Comparison of ENCODE assay signal across 1 cellular context in the genomic region with DNA sequence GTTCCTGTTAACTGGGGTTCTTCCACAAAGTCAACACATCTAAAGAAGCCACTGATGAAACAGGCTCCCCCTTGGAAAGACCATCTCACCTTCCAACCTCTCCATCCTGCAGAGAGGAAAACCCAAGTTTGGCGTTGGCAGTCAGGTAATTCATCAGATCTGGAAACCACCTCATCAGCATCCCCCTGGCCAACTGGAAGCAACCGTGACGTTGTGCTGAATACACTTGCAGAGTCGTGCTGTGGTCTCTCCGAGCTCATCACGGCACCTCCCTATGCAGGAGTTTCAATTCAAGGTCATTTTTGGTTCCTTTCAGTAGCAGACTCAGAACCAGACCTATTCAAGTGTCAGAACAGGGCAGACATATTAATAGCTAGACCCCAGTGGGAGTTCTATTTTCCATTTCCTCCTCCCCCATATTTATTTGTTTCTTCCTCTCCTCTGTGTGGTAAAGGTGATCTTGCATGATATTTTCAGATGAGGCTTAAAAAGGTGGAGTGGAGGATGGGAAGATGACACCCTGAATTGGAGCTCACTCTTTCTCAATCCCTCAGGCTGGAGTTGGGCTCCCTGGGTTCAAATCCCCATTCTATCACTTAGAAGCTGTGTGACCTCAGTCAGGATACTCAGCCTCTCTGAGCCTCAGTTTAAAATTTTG.
A peak's percentile ranks its signal among the peaks of the same experiment; 100 is the strongest.
TF ChIP-seq lines count a peak whose summit lies in the region.

No MANE protein-coding gene starts in this region.

TF ChIP-seq in GM12878, 131 proteins besides CTCF, POLR2A, EP300 and RAD21 (continued from another document and continues in another):
- TF ChIP-seq, protein P1, sequence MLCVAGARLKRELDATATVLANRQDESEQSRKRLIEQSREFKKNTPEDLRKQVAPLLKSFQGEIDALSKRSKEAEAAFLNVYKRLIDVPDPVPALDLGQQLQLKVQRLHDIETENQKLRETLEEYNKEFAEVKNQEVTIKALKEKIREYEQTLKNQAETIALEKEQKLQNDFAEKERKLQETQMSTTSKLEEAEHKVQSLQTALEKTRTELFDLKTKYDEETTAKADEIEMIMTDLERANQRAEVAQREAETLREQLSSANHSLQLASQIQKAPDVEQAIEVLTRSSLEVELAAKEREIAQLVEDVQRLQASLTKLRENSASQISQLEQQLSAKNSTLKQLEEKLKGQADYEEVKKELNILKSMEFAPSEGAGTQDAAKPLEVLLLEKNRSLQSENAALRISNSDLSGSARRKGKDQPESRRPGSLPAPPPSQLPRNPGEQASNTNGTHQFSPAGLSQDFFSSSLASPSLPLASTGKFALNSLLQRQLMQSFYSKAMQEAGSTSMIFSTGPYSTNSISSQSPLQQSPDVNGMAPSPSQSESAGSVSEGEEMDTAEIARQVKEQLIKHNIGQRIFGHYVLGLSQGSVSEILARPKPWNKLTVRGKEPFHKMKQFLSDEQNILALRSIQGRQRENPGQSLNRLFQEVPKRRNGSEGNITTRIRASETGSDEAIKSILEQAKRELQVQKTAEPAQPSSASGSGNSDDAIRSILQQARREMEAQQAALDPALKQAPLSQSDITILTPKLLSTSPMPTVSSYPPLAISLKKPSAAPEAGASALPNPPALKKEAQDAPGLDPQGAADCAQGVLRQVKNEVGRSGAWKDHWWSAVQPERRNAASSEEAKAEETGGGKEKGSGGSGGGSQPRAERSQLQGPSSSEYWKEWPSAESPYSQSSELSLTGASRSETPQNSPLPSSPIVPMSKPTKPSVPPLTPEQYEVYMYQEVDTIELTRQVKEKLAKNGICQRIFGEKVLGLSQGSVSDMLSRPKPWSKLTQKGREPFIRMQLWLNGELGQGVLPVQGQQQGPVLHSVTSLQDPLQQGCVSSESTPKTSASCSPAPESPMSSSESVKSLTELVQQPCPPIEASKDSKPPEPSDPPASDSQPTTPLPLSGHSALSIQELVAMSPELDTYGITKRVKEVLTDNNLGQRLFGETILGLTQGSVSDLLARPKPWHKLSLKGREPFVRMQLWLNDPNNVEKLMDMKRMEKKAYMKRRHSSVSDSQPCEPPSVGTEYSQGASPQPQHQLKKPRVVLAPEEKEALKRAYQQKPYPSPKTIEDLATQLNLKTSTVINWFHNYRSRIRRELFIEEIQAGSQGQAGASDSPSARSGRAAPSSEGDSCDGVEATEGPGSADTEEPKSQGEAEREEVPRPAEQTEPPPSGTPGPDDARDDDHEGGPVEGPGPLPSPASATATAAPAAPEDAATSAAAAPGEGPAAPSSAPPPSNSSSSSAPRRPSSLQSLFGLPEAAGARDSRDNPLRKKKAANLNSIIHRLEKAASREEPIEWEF (IDR thresholded peaks at IDR 0.05; ENCODE audit: insufficient replicate concordance, low read depth, low read length) = no peak
- no peak for TF ChIP-seq POLR2AphosphoS2 (IDR thresholded peaks at IDR 0.05; ENCODE audit: low read depth, low read length)
- TF ChIP-seq BMI1 (IDR thresholded peaks at IDR 0.05; ENCODE audit: borderline replicate concordance) = peak; percentile 69; the same call in 1 of the 2 replicates
- 0 out of 2 replicates have a peak, but pooled peaks have one; percentile 57 for TF ChIP-seq GATAD2B (conservative IDR thresholded peaks at IDR 0.05; ENCODE audit: low read depth)
- TF ChIP-seq SMAD5 (IDR thresholded peaks at IDR 0.05; ENCODE audit: low read depth) = no peak
- no peak for TF ChIP-seq ZNF384 (IDR thresholded peaks at IDR 0.05; ENCODE audit: borderline replicate concordance, low read depth, low read length)
- TF ChIP-seq, protein P2, sequence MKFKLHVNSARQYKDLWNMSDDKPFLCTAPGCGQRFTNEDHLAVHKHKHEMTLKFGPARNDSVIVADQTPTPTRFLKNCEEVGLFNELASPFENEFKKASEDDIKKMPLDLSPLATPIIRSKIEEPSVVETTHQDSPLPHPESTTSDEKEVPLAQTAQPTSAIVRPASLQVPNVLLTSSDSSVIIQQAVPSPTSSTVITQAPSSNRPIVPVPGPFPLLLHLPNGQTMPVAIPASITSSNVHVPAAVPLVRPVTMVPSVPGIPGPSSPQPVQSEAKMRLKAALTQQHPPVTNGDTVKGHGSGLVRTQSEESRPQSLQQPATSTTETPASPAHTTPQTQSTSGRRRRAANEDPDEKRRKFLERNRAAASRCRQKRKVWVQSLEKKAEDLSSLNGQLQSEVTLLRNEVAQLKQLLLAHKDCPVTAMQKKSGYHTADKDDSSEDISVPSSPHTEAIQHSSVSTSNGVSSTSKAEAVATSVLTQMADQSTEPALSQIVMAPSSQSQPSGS (IDR thresholded peaks at IDR 0.05; ENCODE audit: low read length) = peak; percentile 99
- TF ChIP-seq RFX5 (IDR thresholded peaks at IDR 0.05; ENCODE audit: low read depth, low read length) = peak; percentile 42; the same call in 1 of the 2 replicates
- TF ChIP-seq MYC (IDR thresholded peaks at IDR 0.05; ENCODE audit: insufficient read depth, insufficient read length, insufficient replicate concordance, low read length, severe bottlenecking) = no peak
- TF ChIP-seq IRF4 (IDR thresholded peaks at IDR 0.05; ENCODE audit: low read depth, low read length) = peak; percentile 92
- TF ChIP-seq STAT1 (conservative IDR thresholded peaks at IDR 0.05) = no peak
- no peak for TF ChIP-seq ZSCAN29 (IDR thresholded peaks at IDR 0.05)
- TF ChIP-seq, protein P3, sequence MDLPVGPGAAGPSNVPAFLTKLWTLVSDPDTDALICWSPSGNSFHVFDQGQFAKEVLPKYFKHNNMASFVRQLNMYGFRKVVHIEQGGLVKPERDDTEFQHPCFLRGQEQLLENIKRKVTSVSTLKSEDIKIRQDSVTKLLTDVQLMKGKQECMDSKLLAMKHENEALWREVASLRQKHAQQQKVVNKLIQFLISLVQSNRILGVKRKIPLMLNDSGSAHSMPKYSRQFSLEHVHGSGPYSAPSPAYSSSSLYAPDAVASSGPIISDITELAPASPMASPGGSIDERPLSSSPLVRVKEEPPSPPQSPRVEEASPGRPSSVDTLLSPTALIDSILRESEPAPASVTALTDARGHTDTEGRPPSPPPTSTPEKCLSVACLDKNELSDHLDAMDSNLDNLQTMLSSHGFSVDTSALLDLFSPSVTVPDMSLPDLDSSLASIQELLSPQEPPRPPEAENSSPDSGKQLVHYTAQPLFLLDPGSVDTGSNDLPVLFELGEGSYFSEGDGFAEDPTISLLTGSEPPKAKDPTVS (IDR thresholded peaks at IDR 0.05; ENCODE audit: low read depth, low read length) = no peak
- peak; percentile 99 for TF ChIP-seq MEF2A (IDR thresholded peaks at IDR 0.05; ENCODE audit: insufficient read depth, low read depth, low read length)
- TF ChIP-seq SMC3 (IDR thresholded peaks at IDR 0.05; ENCODE audit: borderline replicate concordance, low read length) = peak; percentile 28; the same call in 1 of the 2 replicates
- peak; percentile 12 for TF ChIP-seq SIX5 (IDR thresholded peaks at IDR 0.05; ENCODE audit: low read depth, low read length, severe bottlenecking)
- peak; percentile 88 for TF ChIP-seq DPF2 (IDR thresholded peaks at IDR 0.05)
- TF ChIP-seq FOXM1 (IDR thresholded peaks at IDR 0.05; ENCODE audit: low read depth, low read length) = peak; percentile 100
- TF ChIP-seq SIN3A (IDR thresholded peaks at IDR 0.05; ENCODE audit: low read depth, low read length) = no peak
- TF ChIP-seq, protein P4, sequence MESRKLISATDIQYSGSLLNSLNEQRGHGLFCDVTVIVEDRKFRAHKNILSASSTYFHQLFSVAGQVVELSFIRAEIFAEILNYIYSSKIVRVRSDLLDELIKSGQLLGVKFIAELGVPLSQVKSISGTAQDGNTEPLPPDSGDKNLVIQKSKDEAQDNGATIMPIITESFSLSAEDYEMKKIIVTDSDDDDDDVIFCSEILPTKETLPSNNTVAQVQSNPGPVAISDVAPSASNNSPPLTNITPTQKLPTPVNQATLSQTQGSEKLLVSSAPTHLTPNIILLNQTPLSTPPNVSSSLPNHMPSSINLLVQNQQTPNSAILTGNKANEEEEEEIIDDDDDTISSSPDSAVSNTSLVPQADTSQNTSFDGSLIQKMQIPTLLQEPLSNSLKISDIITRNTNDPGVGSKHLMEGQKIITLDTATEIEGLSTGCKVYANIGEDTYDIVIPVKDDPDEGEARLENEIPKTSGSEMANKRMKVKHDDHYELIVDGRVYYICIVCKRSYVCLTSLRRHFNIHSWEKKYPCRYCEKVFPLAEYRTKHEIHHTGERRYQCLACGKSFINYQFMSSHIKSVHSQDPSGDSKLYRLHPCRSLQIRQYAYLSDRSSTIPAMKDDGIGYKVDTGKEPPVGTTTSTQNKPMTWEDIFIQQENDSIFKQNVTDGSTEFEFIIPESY (IDR thresholded peaks at IDR 0.05) = no peak
- TF ChIP-seq, protein P5, sequence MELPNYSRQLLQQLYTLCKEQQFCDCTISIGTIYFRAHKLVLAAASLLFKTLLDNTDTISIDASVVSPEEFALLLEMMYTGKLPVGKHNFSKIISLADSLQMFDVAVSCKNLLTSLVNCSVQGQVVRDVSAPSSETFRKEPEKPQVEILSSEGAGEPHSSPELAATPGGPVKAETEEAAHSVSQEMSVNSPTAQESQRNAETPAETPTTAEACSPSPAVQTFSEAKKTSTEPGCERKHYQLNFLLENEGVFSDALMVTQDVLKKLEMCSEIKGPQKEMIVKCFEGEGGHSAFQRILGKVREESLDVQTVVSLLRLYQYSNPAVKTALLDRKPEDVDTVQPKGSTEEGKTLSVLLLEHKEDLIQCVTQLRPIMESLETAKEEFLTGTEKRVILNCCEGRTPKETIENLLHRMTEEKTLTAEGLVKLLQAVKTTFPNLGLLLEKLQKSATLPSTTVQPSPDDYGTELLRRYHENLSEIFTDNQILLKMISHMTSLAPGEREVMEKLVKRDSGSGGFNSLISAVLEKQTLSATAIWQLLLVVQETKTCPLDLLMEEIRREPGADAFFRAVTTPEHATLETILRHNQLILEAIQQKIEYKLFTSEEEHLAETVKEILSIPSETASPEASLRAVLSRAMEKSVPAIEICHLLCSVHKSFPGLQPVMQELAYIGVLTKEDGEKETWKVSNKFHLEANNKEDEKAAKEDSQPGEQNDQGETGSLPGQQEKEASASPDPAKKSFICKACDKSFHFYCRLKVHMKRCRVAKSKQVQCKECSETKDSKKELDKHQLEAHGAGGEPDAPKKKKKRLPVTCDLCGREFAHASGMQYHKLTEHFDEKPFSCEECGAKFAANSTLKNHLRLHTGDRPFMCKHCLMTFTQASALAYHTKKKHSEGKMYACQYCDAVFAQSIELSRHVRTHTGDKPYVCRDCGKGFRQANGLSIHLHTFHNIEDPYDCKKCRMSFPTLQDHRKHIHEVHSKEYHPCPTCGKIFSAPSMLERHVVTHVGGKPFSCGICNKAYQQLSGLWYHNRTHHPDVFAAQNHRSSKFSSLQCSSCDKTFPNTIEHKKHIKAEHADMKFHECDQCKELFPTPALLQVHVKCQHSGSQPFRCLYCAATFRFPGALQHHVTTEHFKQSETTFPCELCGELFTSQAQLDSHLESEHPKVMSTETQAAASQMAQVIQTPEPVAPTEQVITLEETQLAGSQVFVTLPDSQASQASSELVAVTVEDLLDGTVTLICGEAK (IDR thresholded peaks at IDR 0.05; ENCODE audit: borderline replicate concordance) = no peak
- TF ChIP-seq, protein P6, sequence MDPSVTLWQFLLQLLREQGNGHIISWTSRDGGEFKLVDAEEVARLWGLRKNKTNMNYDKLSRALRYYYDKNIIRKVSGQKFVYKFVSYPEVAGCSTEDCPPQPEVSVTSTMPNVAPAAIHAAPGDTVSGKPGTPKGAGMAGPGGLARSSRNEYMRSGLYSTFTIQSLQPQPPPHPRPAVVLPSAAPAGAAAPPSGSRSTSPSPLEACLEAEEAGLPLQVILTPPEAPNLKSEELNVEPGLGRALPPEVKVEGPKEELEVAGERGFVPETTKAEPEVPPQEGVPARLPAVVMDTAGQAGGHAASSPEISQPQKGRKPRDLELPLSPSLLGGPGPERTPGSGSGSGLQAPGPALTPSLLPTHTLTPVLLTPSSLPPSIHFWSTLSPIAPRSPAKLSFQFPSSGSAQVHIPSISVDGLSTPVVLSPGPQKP (IDR thresholded peaks at IDR 0.05; ENCODE audit: low read depth, low read length) = no peak; the same call in 1 of the 2 replicates
- peak; percentile 94 for TF ChIP-seq CREB1 (IDR thresholded peaks at IDR 0.05; ENCODE audit: low read depth)
- TF ChIP-seq, protein P7, sequence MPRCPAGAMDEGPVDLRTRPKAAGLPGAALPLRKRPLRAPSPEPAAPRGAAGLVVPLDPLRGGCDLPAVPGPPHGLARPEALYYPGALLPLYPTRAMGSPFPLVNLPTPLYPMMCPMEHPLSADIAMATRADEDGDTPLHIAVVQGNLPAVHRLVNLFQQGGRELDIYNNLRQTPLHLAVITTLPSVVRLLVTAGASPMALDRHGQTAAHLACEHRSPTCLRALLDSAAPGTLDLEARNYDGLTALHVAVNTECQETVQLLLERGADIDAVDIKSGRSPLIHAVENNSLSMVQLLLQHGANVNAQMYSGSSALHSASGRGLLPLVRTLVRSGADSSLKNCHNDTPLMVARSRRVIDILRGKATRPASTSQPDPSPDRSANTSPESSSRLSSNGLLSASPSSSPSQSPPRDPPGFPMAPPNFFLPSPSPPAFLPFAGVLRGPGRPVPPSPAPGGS (IDR thresholded peaks at IDR 0.05; ENCODE audit: borderline replicate concordance, insufficient read depth, low read depth, low read length, poor library complexity, severe bottlenecking) = peak; percentile 94
- TF ChIP-seq IKZF2 (IDR thresholded peaks at IDR 0.05) = peak; percentile 94 to 96
- TF ChIP-seq KDM1A (IDR thresholded peaks at IDR 0.05; ENCODE audit: borderline replicate concordance) = no peak
- peak; percentile 41; the same call in 1 of the 2 replicates for TF ChIP-seq JUND (IDR thresholded peaks at IDR 0.05; ENCODE audit: low read depth, low read length)
- TF ChIP-seq FOS (IDR thresholded peaks at IDR 0.05; ENCODE audit: borderline replicate concordance, extremely low read depth, insufficient read length) = no peak
- TF ChIP-seq EGR1 (IDR thresholded peaks at IDR 0.05; ENCODE audit: borderline replicate concordance in 1 of 2, low read depth in 2 of 2, low read length in 2 of 2) = peak in 1 of 2 experiments; percentile 52; a peak in 1 of 3 replicates
- TF ChIP-seq RUNX3 (IDR thresholded peaks at IDR 0.05; ENCODE audit: low read length) = peak; percentile 98
- peak; percentile 93 for TF ChIP-seq JUNB (IDR thresholded peaks at IDR 0.05)
- TF ChIP-seq BHLHE40 (IDR thresholded peaks at IDR 0.05; ENCODE audit: borderline replicate concordance in 1 of 2, low read depth in 2 of 2, low read length in 1 of 2) = peak; percentile 89 to 90
- TF ChIP-seq RBBP5 (conservative IDR thresholded peaks at IDR 0.05) = no peak
- TF ChIP-seq RCOR1 (conservative IDR thresholded peaks at IDR 0.05; ENCODE audit: low read depth, low read length) = no peak
- TF ChIP-seq TBL1XR1 (IDR thresholded peaks at IDR 0.05; ENCODE audit: low read depth, low read length) = peak; percentile 95
- peak; percentile 88 for TF ChIP-seq SP1 (IDR thresholded peaks at IDR 0.05; ENCODE audit: low read depth, low read length)
- TF ChIP-seq, protein P8, sequence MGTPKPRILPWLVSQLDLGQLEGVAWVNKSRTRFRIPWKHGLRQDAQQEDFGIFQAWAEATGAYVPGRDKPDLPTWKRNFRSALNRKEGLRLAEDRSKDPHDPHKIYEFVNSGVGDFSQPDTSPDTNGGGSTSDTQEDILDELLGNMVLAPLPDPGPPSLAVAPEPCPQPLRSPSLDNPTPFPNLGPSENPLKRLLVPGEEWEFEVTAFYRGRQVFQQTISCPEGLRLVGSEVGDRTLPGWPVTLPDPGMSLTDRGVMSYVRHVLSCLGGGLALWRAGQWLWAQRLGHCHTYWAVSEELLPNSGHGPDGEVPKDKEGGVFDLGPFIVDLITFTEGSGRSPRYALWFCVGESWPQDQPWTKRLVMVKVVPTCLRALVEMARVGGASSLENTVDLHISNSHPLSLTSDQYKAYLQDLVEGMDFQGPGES (IDR thresholded peaks at IDR 0.05) = no peak
- TF ChIP-seq NRF1 (conservative IDR thresholded peaks at IDR 0.05; ENCODE audit: low read depth, low read length) = no peak
- TF ChIP-seq CBX3 (IDR thresholded peaks at IDR 0.05; ENCODE audit: borderline replicate concordance, low read depth) = no peak
- TF ChIP-seq ZZZ3 (IDR thresholded peaks at IDR 0.05; ENCODE audit: control insufficient read depth, insufficient read length, low read depth) = no peak
- TF ChIP-seq CHD2 (IDR thresholded peaks at IDR 0.05; ENCODE audit: borderline replicate concordance, low read depth, low read length) = peak; percentile 84
- no peak for TF ChIP-seq ASH2L (IDR thresholded peaks at IDR 0.05; ENCODE audit: borderline replicate concordance, low read depth)
